In the genomic region with DNA sequence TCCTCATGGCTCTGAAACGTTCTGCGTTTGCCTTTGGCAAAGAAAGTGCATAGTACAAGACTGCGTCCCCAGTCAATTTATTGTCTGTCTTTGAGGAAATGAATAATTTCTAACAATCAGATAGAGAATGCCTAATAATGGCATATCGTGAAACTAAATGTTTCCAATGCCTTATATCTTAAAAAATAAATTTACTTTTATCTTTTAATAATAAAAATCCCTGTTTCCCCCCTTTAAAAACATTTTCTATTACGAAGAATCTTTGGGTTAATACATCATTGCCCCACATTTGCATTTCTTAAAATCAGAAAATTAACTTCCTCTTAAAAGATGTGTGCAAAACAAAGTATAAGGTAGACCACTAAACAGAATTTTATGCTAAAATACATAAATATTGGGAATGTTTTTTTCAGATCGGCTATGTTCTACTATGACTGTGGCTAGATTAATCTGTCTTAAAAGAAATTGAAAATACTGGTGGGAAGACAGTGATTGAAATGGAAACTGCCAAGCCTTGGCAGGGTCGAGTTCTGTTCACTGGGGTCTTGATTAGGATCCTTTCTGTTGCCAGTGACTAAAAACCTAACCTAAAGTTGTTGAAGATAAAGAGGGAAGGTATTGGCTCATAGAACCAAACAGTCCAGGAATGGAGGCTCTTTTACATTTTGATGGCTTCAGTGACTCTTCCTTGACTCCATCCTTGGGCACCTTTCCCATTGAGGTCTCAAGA, we compare ENCODE assay signal across 27 cellular contexts. TPM values are rescaled to one million over a fixed set of nuclear protein-coding genes. Genes with fewer than 3 reads are reported as not detected.
"Had no signal": no experiment of that assay in that cellular context is flagged by ENCODE, and none has a peak within 500 bp of the region (broad histone marks: within the 10 kb centered on the region; RNA-seq: fewer than 3 reads in every experiment).

A gene (minus strand): TSS at position 51 of the 730 bp plus-strand sequence. CDS start 44 bp downstream, at position 7.

- ATAC-seq: effector memory CD8-positive, alpha-beta T cell; gastrocnemius medialis; heart right ventricle; psoas muscle; right lobe of liver; stimulated activated memory B cell treated with anti-CD40 and anti-IgM and Interleukin-4, amounts not matched to agents 10 μg/mL and 1 μg/mL and 100 μg/mL, for 72 hours had no signal

- H3K36me3 ChIP-seq: esophagus muscularis mucosa, gastrocnemius medialis, heart right ventricle, neutrophil, right lobe of liver, stomach, thoracic aorta, transverse colon had no signal

- H3K27ac ChIP-seq: epithelial cell of prostate, esophagus muscularis mucosa, gastrocnemius medialis, heart right ventricle, neutrophil, psoas muscle, right lobe of liver, stomach, thoracic aorta, transverse colon had no signal

- H3K27me3 ChIP-seq: esophagus muscularis mucosa, gastrocnemius medialis, heart right ventricle, neutrophil, right lobe of liver, stomach, transverse colon had no signal

- H3K9me3 Mint-ChIP-seq: dendritic cell treated with granulocyte-macrophage colony-stimulating factor and Interleukin-4, amounts not matched to agents 40 ng/mL and 50 ng/mL, for 4 days; effector memory CD8-positive, alpha-beta T cell; naive B cell; stimulated activated memory B cell treated with anti-CD40 and anti-IgM and Interleukin-4, amounts not matched to agents 10 μg/mL and 1 μg/mL and 100 μg/mL, for 72 hours had no signal

- H3K4me1 ChIP-seq: esophagus muscularis mucosa, gastrocnemius medialis, heart right ventricle, psoas muscle, right lobe of liver, stomach, transverse colon had no signal

- H3K27me3 Mint-ChIP-seq: dendritic cell treated with granulocyte-macrophage colony-stimulating factor and Interleukin-4, amounts not matched to agents 40 ng/mL and 50 ng/mL, for 4 days; effector memory CD8-positive, alpha-beta T cell; naive B cell; stimulated activated memory B cell treated with anti-CD40 and anti-IgM and Interleukin-4, amounts not matched to agents 10 μg/mL and 1 μg/mL and 100 μg/mL, for 72 hours had no signal

- H3K4me3 Mint-ChIP-seq: dendritic cell treated with granulocyte-macrophage colony-stimulating factor and Interleukin-4, amounts not matched to agents 40 ng/mL and 50 ng/mL, for 4 days; effector memory CD8-positive, alpha-beta T cell; naive B cell; stimulated activated memory B cell treated with anti-CD40 and anti-IgM and Interleukin-4, amounts not matched to agents 10 μg/mL and 1 μg/mL and 100 μg/mL, for 72 hours had no signal

- H3K36me3 Mint-ChIP-seq: naive B cell; stimulated activated memory B cell treated with anti-CD40 and anti-IgM and Interleukin-4, amounts not matched to agents 10 μg/mL and 1 μg/mL and 100 μg/mL, for 72 hours had no signal

- H3K9me3 ChIP-seq: esophagus muscularis mucosa, gastrocnemius medialis, heart right ventricle, neutrophil, psoas muscle, right lobe of liver, stomach, thoracic aorta, transverse colon had no signal

- DNase-seq: effector memory CD8-positive, alpha-beta T cell; gastrocnemius medialis; heart right ventricle; hypothalamus; kidney glomerular epithelial cell; mesendoderm; naive B cell; psoas muscle; retina; right lobe of liver; stimulated activated CD4-positive, alpha-beta T cell treated with anti-CD3 and anti-CD28 coated beads, Interleukin-4, amount 100 ng/mL, for 1 hour; stimulated activated CD8-positive, alpha-beta memory T cell treated with anti-CD3 and anti-CD28 coated beads, Interleukin-4, amount 100 ng/mL, for 48 hours; stomach; substantia nigra; transverse colon had no signal

- H3K27ac Mint-ChIP-seq: dendritic cell treated with granulocyte-macrophage colony-stimulating factor and Interleukin-4, amounts not matched to agents 40 ng/mL and 50 ng/mL, for 4 days; effector memory CD8-positive, alpha-beta T cell; stimulated activated memory B cell treated with anti-CD40 and anti-IgM and Interleukin-4, amounts not matched to agents 10 μg/mL and 1 μg/mL and 100 μg/mL, for 72 hours had no signal

- H3K4me1 Mint-ChIP-seq: stimulated activated memory B cell treated with anti-CD40 and anti-IgM and Interleukin-4, amounts not matched to agents 10 μg/mL and 1 μg/mL and 100 μg/mL, for 72 hours had no signal

- H3K4me3 ChIP-seq: esophagus muscularis mucosa, gastrocnemius medialis, heart right ventricle, psoas muscle, right lobe of liver, stomach, thoracic aorta, transverse colon had no signal

RNA-seq across cellular contexts. Expression of the gene that starts here (rescaled TPM):
- total RNA-seq: esophagus muscularis mucosa, fibroblast of villous mesenchyme, gastrocnemius medialis, heart right ventricle, liver, lung microvascular endothelial cell, osteoblast, psoas muscle, right lobe of liver, stomach, thoracic aorta, transverse colon, urinary bladder had no signal
- polyA plus RNA-seq: heart right ventricle, liver, neural cell, psoas muscle, stomach, urinary bladder had no signal
